Comparison of ENCODE assay signal across 17 cellular contexts in the genomic region with DNA sequence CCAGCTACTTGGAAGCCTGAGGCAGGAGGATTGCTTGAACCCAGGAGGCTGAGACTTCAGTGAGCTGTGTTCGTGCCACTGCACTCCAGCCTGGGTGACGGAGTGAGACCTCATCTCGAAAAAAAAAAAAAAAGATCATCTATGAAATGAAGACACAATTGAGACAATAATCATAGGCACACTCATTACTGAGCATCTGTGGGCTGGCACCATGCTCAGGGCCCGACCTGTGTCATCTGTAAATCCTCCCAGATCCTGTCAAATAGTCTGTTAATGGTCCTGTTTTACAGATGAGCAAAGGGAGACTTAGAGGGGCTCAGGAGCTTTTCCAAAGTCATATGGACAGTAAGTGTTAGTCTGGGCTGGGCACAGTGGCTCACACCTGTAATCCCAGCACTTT. TPM values are rescaled to one million over a fixed set of nuclear protein-coding genes. Genes with fewer than 3 reads are reported as not detected.
DNase-seq lines count a peak whose midpoint lies in the region; ATAC-seq and TF ChIP-seq lines count a peak whose summit lies in the region.
"Had no signal": no experiment of that assay in that cellular context is flagged by ENCODE, and none has a peak within 500 bp of the region (broad histone marks: within the 10 kb centered on the region; RNA-seq: fewer than 3 reads in every experiment).

No MANE protein-coding gene starts in this region.

- no peaks in the 10 kb centered on the region for H3K27me3 ChIP-seq in ascending aorta

- H3K4me1 Mint-ChIP-seq in activated CD4-positive, alpha-beta T cell treated with anti-CD3 and anti-CD28 coated beads, Interleukin-2, amount 10 ng/mL, durations not matched to agents 7 days and 5 days = peaks cover 44% of the 10 kb centered on the region
- H3K4me1 Mint-ChIP-seq in activated CD4-positive, alpha-beta T cell treated with anti-CD3 and anti-CD28 coated beads for 36 hours = peaks cover 2% of the 10 kb centered on the region
- peaks cover 52% of the 10 kb centered on the region for H3K4me1 Mint-ChIP-seq in activated naive CD4-positive, alpha-beta T cell treated with anti-CD3 and anti-CD28 coated beads, Interleukin-2, amount 10 ng/mL, durations not matched to agents 7 days and 5 days
- peaks cover 3% of the 10 kb centered on the region for H3K4me1 Mint-ChIP-seq in activated T-helper 17 cell treated with anti-CD3 and anti-CD28 coated beads, Interleukin-2, amount 50 U/mL, for 72 hours

- no peak overlapping the region for H3K4me3 ChIP-seq in ascending aorta
- H3K4me3 ChIP-seq: A549, GM23248, HAP-1 had no signal

- no peaks in the 10 kb centered on the region for H3K4me1 ChIP-seq in ascending aorta
- H3K4me1 ChIP-seq: A549, HAP-1 had no signal

- no peak for DNase-seq in activated CD4-positive, alpha-beta T cell treated with anti-CD3 and anti-CD28 coated beads, Interleukin-2, amount 10 ng/mL, durations not matched to agents 7 days and 5 days
- no peak for DNase-seq in activated CD4-positive, alpha-beta T cell treated with anti-CD3 and anti-CD28 coated beads for 36 hours
- DNase-seq in activated naive CD4-positive, alpha-beta T cell treated with anti-CD3 and anti-CD28 coated beads, Interleukin-2, amount 10 ng/mL, durations not matched to agents 7 days and 5 days = no peak
- no peak for DNase-seq in activated naive CD4-positive, alpha-beta T cell (lab: John Stamatoyannopoulos, UW)
- no peak for DNase-seq in ascending aorta (ENCODE audit: low spot score in 2 of 2)
- no peak for DNase-seq in sciatic nerve (ENCODE audit: low spot score)
- DNase-seq: AML-193; Caco-2; CD4-positive, alpha-beta T cell; GM23248 had no signal

- intact Hi-C loops in activated CD4-positive, alpha-beta T cell treated with anti-CD3 and anti-CD28 coated beads for 36 hours (cut with DNase I, micrococcal nuclease) = loop anchor here in 1 of 2 experiments (2.0 kb wide), 1 partner anchor 28 kb away; no protein-coding TSS in a partner anchor
- intact Hi-C loops in ascending aorta (cut with DNase I) = no loop called here
- intact Hi-C loops in sciatic nerve (cut with DNase I) = no loop called here

- POLR2A ChIA-PET in activated CD4-positive, alpha-beta T cell treated with anti-CD3 and anti-CD28 coated beads, Interleukin-2, amount 10 ng/mL, durations not matched to agents 7 days and 5 days (lab: Charles Lee) = no interaction called here
- POLR2A ChIA-PET in activated CD4-positive, alpha-beta T cell treated with anti-CD3 and anti-CD28 coated beads for 36 hours (lab: Charles Lee) = no interaction called here

- H3K27ac Mint-ChIP-seq in activated CD4-positive, alpha-beta T cell treated with anti-CD3 and anti-CD28 coated beads, Interleukin-2, amount 10 ng/mL, durations not matched to agents 7 days and 5 days = peak overlapping the region; percentile 64
- H3K27ac Mint-ChIP-seq in activated CD4-positive, alpha-beta T cell treated with anti-CD3 and anti-CD28 coated beads for 36 hours = no peak overlapping the region
- peak overlapping the region; percentile 79 for H3K27ac Mint-ChIP-seq in activated naive CD4-positive, alpha-beta T cell treated with anti-CD3 and anti-CD28 coated beads, Interleukin-2, amount 10 ng/mL, durations not matched to agents 7 days and 5 days
- no peak overlapping the region for H3K27ac Mint-ChIP-seq in activated T-helper 17 cell treated with anti-CD3 and anti-CD28 coated beads, Interleukin-2, amount 50 U/mL, for 72 hours
- H3K27ac Mint-ChIP-seq: CD4-positive, alpha-beta T cell had no signal

- H3K36me3 Mint-ChIP-seq in activated CD4-positive, alpha-beta T cell treated with anti-CD3 and anti-CD28 coated beads, Interleukin-2, amount 10 ng/mL, durations not matched to agents 7 days and 5 days (ENCODE audit: low read depth) = no peaks in the 10 kb centered on the region
- H3K36me3 Mint-ChIP-seq in activated CD4-positive, alpha-beta T cell treated with anti-CD3 and anti-CD28 coated beads for 36 hours (ENCODE audit: low read depth) = no peaks in the 10 kb centered on the region
- H3K36me3 Mint-ChIP-seq in activated naive CD4-positive, alpha-beta T cell treated with anti-CD3 and anti-CD28 coated beads, Interleukin-2, amount 10 ng/mL, durations not matched to agents 7 days and 5 days = peaks cover 3% of the 10 kb centered on the region
- H3K36me3 Mint-ChIP-seq in activated T-helper 17 cell treated with anti-CD3 and anti-CD28 coated beads, Interleukin-2, amount 50 U/mL, for 72 hours (ENCODE audit: low read depth) = no peaks in the 10 kb centered on the region

- H3K9me3 ChIP-seq in ascending aorta = no peaks in the 10 kb centered on the region
- H3K9me3 ChIP-seq: A549, Caco-2, HAP-1 had no signal

- CTCF ChIA-PET in activated CD4-positive, alpha-beta T cell treated with anti-CD3 and anti-CD28 coated beads, Interleukin-2, amount 10 ng/mL, durations not matched to agents 7 days and 5 days (lab: Charles Lee) = interaction anchor here (0.8 to 1.6 kb wide), 2 partner anchors 9 to 10 kb away, joined by 3 to 4 read pairs; no protein-coding TSS in a partner anchor
- CTCF ChIA-PET in activated CD4-positive, alpha-beta T cell treated with anti-CD3 and anti-CD28 coated beads for 36 hours (lab: Charles Lee) = interaction anchor here (0.6 to 1.0 kb wide), 2 partner anchors 25 to 151 kb away, joined by 3 read pairs; no protein-coding TSS in a partner anchor
- CTCF ChIA-PET in activated naive CD4-positive, alpha-beta T cell treated with anti-CD3 and anti-CD28 coated beads, Interleukin-2, amount 10 ng/mL, durations not matched to agents 7 days and 5 days (lab: Charles Lee) = no interaction called here

- no peaks in the 10 kb centered on the region for H3K9me3 Mint-ChIP-seq in activated CD4-positive, alpha-beta T cell treated with anti-CD3 and anti-CD28 coated beads, Interleukin-2, amount 10 ng/mL, durations not matched to agents 7 days and 5 days
- H3K9me3 Mint-ChIP-seq in activated CD4-positive, alpha-beta T cell treated with anti-CD3 and anti-CD28 coated beads for 36 hours (ENCODE audit: low read depth) = no peaks in the 10 kb centered on the region
- no peaks in the 10 kb centered on the region for H3K9me3 Mint-ChIP-seq in activated naive CD4-positive, alpha-beta T cell treated with anti-CD3 and anti-CD28 coated beads, Interleukin-2, amount 10 ng/mL, durations not matched to agents 7 days and 5 days
- H3K9me3 Mint-ChIP-seq in activated T-helper 17 cell treated with anti-CD3 and anti-CD28 coated beads, Interleukin-2, amount 50 U/mL, for 72 hours = no peaks in the 10 kb centered on the region
- H3K9me3 Mint-ChIP-seq: CD4-positive, alpha-beta T cell had no signal

- ATAC-seq in activated CD4-positive, alpha-beta T cell treated with anti-CD3 and anti-CD28 coated beads for 36 hours = no peak
- ATAC-seq in activated T-helper 17 cell treated with anti-CD3 and anti-CD28 coated beads, Interleukin-2, amount 50 U/mL, for 72 hours (replicated peaks) = peak; percentile 30
- ATAC-seq in sciatic nerve = no peak

- no peak overlapping the region for H3K27ac ChIP-seq in ascending aorta
- H3K27ac ChIP-seq: 22Rv1, A549, C4-2B, GM23248 had no signal

- no peak overlapping the region for H3K4me3 Mint-ChIP-seq in activated CD4-positive, alpha-beta T cell treated with anti-CD3 and anti-CD28 coated beads, Interleukin-2, amount 10 ng/mL, durations not matched to agents 7 days and 5 days
- no peak overlapping the region for H3K4me3 Mint-ChIP-seq in activated CD4-positive, alpha-beta T cell treated with anti-CD3 and anti-CD28 coated beads for 36 hours
- H3K4me3 Mint-ChIP-seq in activated naive CD4-positive, alpha-beta T cell treated with anti-CD3 and anti-CD28 coated beads, Interleukin-2, amount 10 ng/mL, durations not matched to agents 7 days and 5 days = no peak overlapping the region
- no peak overlapping the region for H3K4me3 Mint-ChIP-seq in activated T-helper 17 cell treated with anti-CD3 and anti-CD28 coated beads, Interleukin-2, amount 50 U/mL, for 72 hours
- H3K4me3 Mint-ChIP-seq: CD4-positive, alpha-beta T cell had no signal

- peaks cover 4% of the 10 kb centered on the region for H3K27me3 Mint-ChIP-seq in activated CD4-positive, alpha-beta T cell treated with anti-CD3 and anti-CD28 coated beads, Interleukin-2, amount 10 ng/mL, durations not matched to agents 7 days and 5 days
- H3K27me3 Mint-ChIP-seq in activated CD4-positive, alpha-beta T cell treated with anti-CD3 and anti-CD28 coated beads for 36 hours = peaks cover 6% of the 10 kb centered on the region
- peaks cover 56% of the 10 kb centered on the region for H3K27me3 Mint-ChIP-seq in activated naive CD4-positive, alpha-beta T cell treated with anti-CD3 and anti-CD28 coated beads, Interleukin-2, amount 10 ng/mL, durations not matched to agents 7 days and 5 days
- peaks cover 12% of the 10 kb centered on the region for H3K27me3 Mint-ChIP-seq in activated T-helper 17 cell treated with anti-CD3 and anti-CD28 coated beads, Interleukin-2, amount 50 U/mL, for 72 hours

- TF ChIP-seq CTCF in ascending aorta (IDR thresholded peaks at IDR 0.05) = no peak

- H3K36me3 ChIP-seq in ascending aorta = no peaks in the 10 kb centered on the region
- H3K36me3 ChIP-seq: HAP-1 had no signal

RNA-seq across cellular contexts. Expression of gene NANOS2, which starts 4.1 kb away (rescaled TPM):
- total RNA-seq in activated CD4-positive, alpha-beta T cell treated with anti-CD3 and anti-CD28 coated beads, Interleukin-2, amount 10 ng/mL, durations not matched to agents 7 days and 5 days = not detected
- total RNA-seq in activated CD4-positive, alpha-beta T cell treated with anti-CD3 and anti-CD28 coated beads for 36 hours = not detected
- total RNA-seq in activated T-helper 17 cell treated with anti-CD3 and anti-CD28 coated beads, Interleukin-2, amount 50 U/mL, for 72 hours = not detected
- total RNA-seq in ascending aorta = not detected
- total RNA-seq in sciatic nerve = not detected
- total RNA-seq: Caco-2; CD4-positive, alpha-beta T cell; GM23248; H4; HT-29 had no signal

RNA-seq across cellular contexts. Expression of gene MYPOP, which starts 16.3 kb away (rescaled TPM):
- total RNA-seq in activated CD4-positive, alpha-beta T cell treated with anti-CD3 and anti-CD28 coated beads, Interleukin-2, amount 10 ng/mL, durations not matched to agents 7 days and 5 days = 10 to 100 TPM in 1 of 2 experiments, 1 to 10 TPM in 1; 9.7 to 11.4 TPM
- 1 to 10 TPM; 5.0 to 5.6 TPM for total RNA-seq in activated CD4-positive, alpha-beta T cell treated with anti-CD3 and anti-CD28 coated beads for 36 hours
- 1 to 10 TPM; 7.4 to 7.6 TPM for total RNA-seq in activated T-helper 17 cell treated with anti-CD3 and anti-CD28 coated beads, Interleukin-2, amount 50 U/mL, for 72 hours
- 1.6 TPM for total RNA-seq in ascending aorta
- 8.6 TPM for total RNA-seq in sciatic nerve

RNA-seq across cellular contexts. Expression of gene IRF2BP1, which starts 32.8 kb away (rescaled TPM):
- total RNA-seq in activated CD4-positive, alpha-beta T cell treated with anti-CD3 and anti-CD28 coated beads, Interleukin-2, amount 10 ng/mL, durations not matched to agents 7 days and 5 days = 10 to 100 TPM; 17.5 to 19.1 TPM
- total RNA-seq in activated CD4-positive, alpha-beta T cell treated with anti-CD3 and anti-CD28 coated beads for 36 hours = 10 to 100 TPM; 12.6 to 15.2 TPM
- 10 to 100 TPM; 13.5 to 16.4 TPM for total RNA-seq in activated T-helper 17 cell treated with anti-CD3 and anti-CD28 coated beads, Interleukin-2, amount 50 U/mL, for 72 hours
- total RNA-seq in ascending aorta (45.7 TPM), sciatic nerve (21.0 TPM)

RNA-seq across cellular contexts. Expression of gene FOXA3, which starts 54.6 kb away (rescaled TPM):
- not detected for total RNA-seq in activated CD4-positive, alpha-beta T cell treated with anti-CD3 and anti-CD28 coated beads, Interleukin-2, amount 10 ng/mL, durations not matched to agents 7 days and 5 days
- under 1 TPM; 0.40 to 0.62 TPM for total RNA-seq in activated CD4-positive, alpha-beta T cell treated with anti-CD3 and anti-CD28 coated beads for 36 hours
- total RNA-seq in activated T-helper 17 cell treated with anti-CD3 and anti-CD28 coated beads, Interleukin-2, amount 50 U/mL, for 72 hours = 1 to 10 TPM in 1 of 2 donors, under 1 TPM in 1; 0.32 to 1.9 TPM
- total RNA-seq in ascending aorta (not detected), sciatic nerve (not detected)
- total RNA-seq: CD4-positive, alpha-beta T cell; GM23248 had no signal

RNA-seq across cellular contexts. Expression of gene NOVA2, which starts 54.9 kb away (rescaled TPM):
- under 1 TPM; 0.04 to 0.10 TPM for total RNA-seq in activated CD4-positive, alpha-beta T cell treated with anti-CD3 and anti-CD28 coated beads, Interleukin-2, amount 10 ng/mL, durations not matched to agents 7 days and 5 days
- under 1 TPM; 0.02 to 0.09 TPM for total RNA-seq in activated CD4-positive, alpha-beta T cell treated with anti-CD3 and anti-CD28 coated beads for 36 hours
- under 1 TPM in 1 of 2 donors, not detected in 1; 0.03 TPM for total RNA-seq in activated T-helper 17 cell treated with anti-CD3 and anti-CD28 coated beads, Interleukin-2, amount 50 U/mL, for 72 hours
- total RNA-seq in ascending aorta (11.3 TPM), sciatic nerve (9.9 TPM)
- total RNA-seq: CD4-positive, alpha-beta T cell; GM23248; HT-29 had no signal

Comparison
In these comparisons a context has a peak if more than half of its experiments do, and no peak if none do; other contexts are left out.
1. H3K27ac Mint-ChIP-seq: peak in activated CD4-positive, alpha-beta T cell treated with anti-CD3 and anti-CD28 coated beads, Interleukin-2, amount 10 ng/mL, durations not matched to agents 7 days and 5 days (single experiment) and activated naive CD4-positive, alpha-beta T cell treated with anti-CD3 and anti-CD28 coated beads, Interleukin-2, amount 10 ng/mL, durations not matched to agents 7 days and 5 days (single experiment); none in activated CD4-positive, alpha-beta T cell treated with anti-CD3 and anti-CD28 coated beads for 36 hours (single experiment) and activated T-helper 17 cell treated with anti-CD3 and anti-CD28 coated beads, Interleukin-2, amount 50 U/mL, for 72 hours (single experiment).